ENCODE assay signal across 8 cellular contexts in genomic region chr1:8661185-8662110, GRCh38.
DNase-seq lines count a peak whose midpoint lies in the region; ATAC-seq, FAIRE-seq and TF ChIP-seq lines count a peak whose summit lies in the region.

No MANE protein-coding gene starts in this region.

- no peak overlapping the region for H2BK15ac ChIP-seq in mesenchymal stem cell (ENCODE audit: low read depth, poor library complexity, severe bottlenecking)

- in situ Hi-C loops in K562 (cut with MboI): no loop called here

- 9% methylated on average over 8 of the region's 8 CpGs for WGBS in K562 (ENCODE audit: insufficient coverage, low coverage, missing lambda C conversion rate)
- WGBS in mesenchymal stem cell: 3% methylated on average over 8 of the region's 8 CpGs
- WGBS in upper lobe of left lung, 2 donors: 44 to 48% methylated on average over 8 of the region's 8 CpGs

- TF ChIP-seq EP300 in K562 (IDR thresholded peaks at IDR 0.05; ENCODE audit: low read length) (no peak), upper lobe of left lung (IDR thresholded peaks at IDR 0.05) (no peak)

- H3K79me1 ChIP-seq in mesenchymal stem cell (replicated peaks; ENCODE audit: low read length, poor library complexity, severe bottlenecking): peaks cover 11% of the 10 kb centered on the region

- no peaks in the 10 kb centered on the region for H3K27me3 ChIP-seq in K562 (ENCODE audit: control insufficient read depth in 2 of 2, insufficient read depth in 2 of 2, low read length in 2 of 2)
- H3K27me3 ChIP-seq in mesenchymal stem cell (ENCODE audit: control insufficient read depth in 1 of 2, insufficient read depth in 1 of 2, low read length in 2 of 2): no peaks in the 10 kb centered on the region
- no peaks in the 10 kb centered on the region for H3K27me3 ChIP-seq in upper lobe of left lung
- no peaks in the 10 kb centered on the region for H3K27me3 ChIP-seq in MM.1S (replicated peaks; ENCODE audit: insufficient read depth, low read length)

- H3K4me3 ChIP-seq in AG09309 (ENCODE audit: control insufficient read depth, low read depth, low read length) (no peak overlapping the region), K562 (no peak overlapping the region), mesenchymal stem cell (ENCODE audit: insufficient read depth in 1 of 2, low read depth in 1 of 2, low read length in 2 of 2) (peak overlapping the region in 1 of 2 experiments; percentile 54), upper lobe of left lung (no peak overlapping the region), MM.1S (ENCODE audit: low read length) (no peak overlapping the region)

- H4K20me1 ChIP-seq in K562 (replicated peaks; ENCODE audit: control insufficient read depth, insufficient read depth, low read length) (peaks cover 24% of the 10 kb centered on the region), MM.1S (ENCODE audit: insufficient read depth, low read length) (peaks cover 12% of the 10 kb centered on the region)

- H3K4me2 ChIP-seq in K562 (ENCODE audit: insufficient read depth, low read length) (peak overlapping the region; percentile 9; the same call in 1 of the 2 replicates), mesenchymal stem cell (ENCODE audit: low read length, poor library complexity, severe bottlenecking) (no peak overlapping the region), MM.1S (ENCODE audit: low read depth, low read length) (no peak overlapping the region)

- H3K79me2 ChIP-seq in K562 (ENCODE audit: control insufficient read depth, insufficient read depth, low read length) (peaks cover 74% of the 10 kb centered on the region), MM.1S (ENCODE audit: low read length) (peaks cover 72% of the 10 kb centered on the region)

- no peak for TF ChIP-seq RAD21 in K562 (CRISPR knock-in tag; conservative IDR thresholded peaks at IDR 0.05 in 1 of 2, IDR thresholded peaks at IDR 0.05 in 1 of 2)

- no peak overlapping the region for H2BK120ac ChIP-seq in mesenchymal stem cell (ENCODE audit: low read depth, low read length)

- H3K9me3 ChIP-seq in K562 (replicated peaks; ENCODE audit: control insufficient read depth, insufficient read depth, low read depth, low read length) (no peaks in the 10 kb centered on the region), mesenchymal stem cell (ENCODE audit: control insufficient read depth, low read length) (no peaks in the 10 kb centered on the region), upper lobe of left lung (no peaks in the 10 kb centered on the region), MM.1S (replicated peaks; ENCODE audit: insufficient read depth, low read length) (no peaks in the 10 kb centered on the region)

- TF ChIP-seq POLR2A in K562 (conservative IDR thresholded peaks at IDR 0.05): no peak
- TF ChIP-seq POLR2A in upper lobe of left lung (IDR thresholded peaks at IDR 0.05): no peak

- peak overlapping the region; percentile 11; the same call in 1 of the 3 replicates for H3K27ac ChIP-seq in K562 (ENCODE audit: extremely low read depth, low read depth, low read length)
- peak overlapping the region; percentile 89 for H3K27ac ChIP-seq in mesenchymal stem cell (ENCODE audit: low read length, poor library complexity, severe bottlenecking)
- H3K27ac ChIP-seq in upper lobe of left lung: peak overlapping the region; percentile 24 to 74 (median 59)
- H3K27ac ChIP-seq in MM.1S (ENCODE audit: low read length): no peak overlapping the region

- H3K36me3 ChIP-seq in K562 (ENCODE audit: control insufficient read depth, insufficient read depth, low read length): no peaks in the 10 kb centered on the region
- H3K36me3 ChIP-seq in mesenchymal stem cell (ENCODE audit: control insufficient read depth in 1 of 2, insufficient read depth in 2 of 2, low read depth in 1 of 2, low read length in 2 of 2): no peaks in the 10 kb centered on the region
- no peaks in the 10 kb centered on the region for H3K36me3 ChIP-seq in upper lobe of left lung
- no peaks in the 10 kb centered on the region for H3K36me3 ChIP-seq in MM.1S (replicated peaks; ENCODE audit: insufficient read depth, low read length)

- intact Hi-C loops in K562 (cut with micrococcal nuclease): no loop called here

- peak overlapping the region in 1 of 2 experiments; percentile 83 for H3K14ac ChIP-seq in mesenchymal stem cell (ENCODE audit: low read length in 2 of 2)

- peak overlapping the region; percentile 2 for H4K91ac ChIP-seq in mesenchymal stem cell (ENCODE audit: low read length)

- peak overlapping the region in 1 of 2 experiments; percentile 56; a peak in 1 of 4 replicates for H3K9ac ChIP-seq in K562 (ENCODE audit: insufficient read depth in 1 of 2, low read depth in 2 of 2, low read length in 2 of 2)
- H3K9ac ChIP-seq in mesenchymal stem cell (ENCODE audit: low read length): peak overlapping the region; percentile 90
- H3K9ac ChIP-seq in MM.1S (ENCODE audit: low read length): no peak overlapping the region

- CTCF ChIA-PET in K562 (lab: Yijun Ruan, JAX; ENCODE audit: low intra/inter-chr PET ratio): no interaction called here

- peak; percentile 66 for DNase-seq in AG09309 (ENCODE audit: low read depth)
- peak; percentile 34 for DNase-seq in HPDE6-E6E7 (ENCODE audit: extremely low spot score)
- DNase-seq in K562 (ENCODE audit: extremely low read depth in 1 of 4, low spot score in 3 of 4): peak in 2 of 4 experiments; percentile 30 to 62
- peak; percentile 88 for DNase-seq in mesenchymal stem cell
- DNase-seq in upper lobe of left lung: no peak
- no peak for DNase-seq in MM.1S

- no peaks in the 10 kb centered on the region for H3K9me2 ChIP-seq in MM.1S (replicated peaks; ENCODE audit: insufficient read depth, low read length)

- no peak overlapping the region for H4K8ac ChIP-seq in mesenchymal stem cell (ENCODE audit: low read length)

- H3K4me1 ChIP-seq in K562 (replicated peaks in 1 of 2; ENCODE audit: control insufficient read depth in 2 of 2, insufficient read depth in 2 of 2, low read length in 2 of 2): peaks cover 8 to 52% of the 10 kb centered on the region in 2 experiments; a peak in 4 of 5 replicates
- H3K4me1 ChIP-seq in mesenchymal stem cell (ENCODE audit: control insufficient read depth, insufficient read depth, low read depth, low read length): peaks cover 25% of the 10 kb centered on the region
- peaks cover 57 to 61% (median 59%) of the 10 kb centered on the region in 4 donors for H3K4me1 ChIP-seq in upper lobe of left lung
- peaks cover 6% of the 10 kb centered on the region for H3K4me1 ChIP-seq in MM.1S (ENCODE audit: low read length)

- peak overlapping the region in 1 of 2 experiments; percentile 3 for H3K4ac ChIP-seq in mesenchymal stem cell (ENCODE audit: low read depth in 1 of 2, low read length in 2 of 2)

- H3F3A ChIP-seq in MM.1S (ENCODE audit: insufficient read depth, low read length): no peaks in the 10 kb centered on the region

- H2AK5ac ChIP-seq in mesenchymal stem cell (ENCODE audit: low read length, severe bottlenecking): peak overlapping the region; percentile 36

- H3K18ac ChIP-seq in mesenchymal stem cell (ENCODE audit: low read depth in 1 of 2, low read length in 2 of 2): peak overlapping the region; percentile 78 to 80

- TF ChIP-seq CTCF in AG09309 (IDR thresholded peaks at IDR 0.05; ENCODE audit: control insufficient read depth, insufficient read depth, low read depth, low read length, missing control alignments): no peak
- no peak for TF ChIP-seq CTCF in K562 (IDR thresholded peaks at IDR 0.05 in 2 of 3, conservative IDR thresholded peaks at IDR 0.05 in 1 of 3; ENCODE audit: insufficient read depth in 2 of 3, low read depth in 1 of 3, low read length in 3 of 3)
- TF ChIP-seq CTCF in upper lobe of left lung (IDR thresholded peaks at IDR 0.05): no peak
- no peak for TF ChIP-seq CTCF in MM.1S (IDR thresholded peaks at IDR 0.05; ENCODE audit: low read length)

- POLR2A ChIA-PET in K562 (lab: Yijun Ruan, JAX): interaction anchor here (0.6 to 1.7 kb wide), 5 partner anchors 9 to 311 kb away, joined by 3 to 5 read pairs (median 3); no protein-coding TSS in a partner anchor

- ATAC-seq in K562 (peak; percentile 44), upper lobe of left lung (ENCODE audit: low FRiP score in 2 of 2) (peak in 1 of 2 donors; percentile 68), GM19463 (IDR thresholded peaks at IDR 0.05; ENCODE audit: unreplicated experiment) (no peak), GM19023 (IDR thresholded peaks at IDR 0.05; ENCODE audit: unreplicated experiment) (no peak)

- no peak overlapping the region for H3K23ac ChIP-seq in mesenchymal stem cell (ENCODE audit: low read length in 2 of 2)

- H2BK12ac ChIP-seq in mesenchymal stem cell (ENCODE audit: low read length in 2 of 2): peak overlapping the region in 1 of 2 experiments; percentile 95

- no TSS peak for BruUV-seq in K562 (replicated peaks; lab: Mats Ljungman, UMichigan)

- peak overlapping the region; percentile 21 for H2BK5ac ChIP-seq in mesenchymal stem cell (ENCODE audit: low read depth, low read length, poor library complexity, severe bottlenecking)

- H2AFZ ChIP-seq in K562 (ENCODE audit: low read depth, low read length): no peak overlapping the region
- H2AFZ ChIP-seq in mesenchymal stem cell (ENCODE audit: low read depth, low read length): no peak overlapping the region
- H2AFZ ChIP-seq in MM.1S (ENCODE audit: low read length): no peak overlapping the region

- peaks cover 5% of the 10 kb centered on the region for H3K9me1 ChIP-seq in K562 (ENCODE audit: control insufficient read depth, insufficient read depth, low read length)

- no peak for FAIRE-seq in K562 (lab: Jason Lieb, UNC)

TF ChIP-seq in K562, 482 proteins besides CTCF, POLR2A, EP300 and RAD21 (continues in another document):
- TF ChIP-seq, protein P1, sequence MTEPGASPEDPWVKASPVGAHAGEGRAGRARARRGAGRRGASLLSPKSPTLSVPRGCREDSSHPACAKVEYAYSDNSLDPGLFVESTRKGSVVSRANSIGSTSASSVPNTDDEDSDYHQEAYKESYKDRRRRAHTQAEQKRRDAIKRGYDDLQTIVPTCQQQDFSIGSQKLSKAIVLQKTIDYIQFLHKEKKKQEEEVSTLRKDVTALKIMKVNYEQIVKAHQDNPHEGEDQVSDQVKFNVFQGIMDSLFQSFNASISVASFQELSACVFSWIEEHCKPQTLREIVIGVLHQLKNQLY (CRISPR knock-in tag; conservative IDR thresholded peaks at IDR 0.05): no peak
- TF ChIP-seq ETV1 (tag; conservative IDR thresholded peaks at IDR 0.05; ENCODE audit: low read depth) (peak; percentile 40), FOXK1 (CRISPR knock-in tag; IDR thresholded peaks at IDR 0.05; ENCODE audit: borderline replicate concordance) (no peak)

Comparison
In these comparisons a context has a peak if more than half of its experiments do, and no peak if none do; other contexts are left out.
1. DNase-seq: peak in AG09309 (single experiment), HPDE6-E6E7 (single experiment) and mesenchymal stem cell (single experiment); none in upper lobe of left lung (0 of 2) and MM.1S (single experiment).